Comparison of ENCODE assay signal across 2 cellular contexts in the genomic region with DNA sequence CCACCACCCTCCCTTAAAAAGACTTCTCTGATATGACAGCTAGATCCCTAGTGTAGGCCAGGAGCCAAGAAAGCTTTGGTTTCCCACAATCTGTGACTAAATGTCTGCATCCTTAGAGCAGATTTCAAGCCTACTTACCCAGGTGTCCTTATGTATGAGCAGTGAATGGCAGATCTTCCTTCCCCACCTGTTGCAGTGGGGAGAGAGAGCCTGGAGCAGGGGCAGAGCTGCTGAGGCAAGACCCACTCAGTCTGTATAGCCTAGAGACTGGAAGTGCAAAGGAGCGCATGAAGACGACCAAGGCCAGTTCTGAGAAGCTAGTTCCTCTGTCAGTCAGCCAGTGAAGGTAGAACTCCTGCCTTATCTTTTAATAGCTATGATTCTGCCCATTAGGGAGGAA.
TF ChIP-seq lines count a peak whose summit lies in the region.

No MANE protein-coding gene starts in this region.

TF ChIP-seq in GM23338, 12 proteins besides CTCF, POLR2A, EP300 and RAD21 (continued from another document):
- TF ChIP-seq, protein P1, sequence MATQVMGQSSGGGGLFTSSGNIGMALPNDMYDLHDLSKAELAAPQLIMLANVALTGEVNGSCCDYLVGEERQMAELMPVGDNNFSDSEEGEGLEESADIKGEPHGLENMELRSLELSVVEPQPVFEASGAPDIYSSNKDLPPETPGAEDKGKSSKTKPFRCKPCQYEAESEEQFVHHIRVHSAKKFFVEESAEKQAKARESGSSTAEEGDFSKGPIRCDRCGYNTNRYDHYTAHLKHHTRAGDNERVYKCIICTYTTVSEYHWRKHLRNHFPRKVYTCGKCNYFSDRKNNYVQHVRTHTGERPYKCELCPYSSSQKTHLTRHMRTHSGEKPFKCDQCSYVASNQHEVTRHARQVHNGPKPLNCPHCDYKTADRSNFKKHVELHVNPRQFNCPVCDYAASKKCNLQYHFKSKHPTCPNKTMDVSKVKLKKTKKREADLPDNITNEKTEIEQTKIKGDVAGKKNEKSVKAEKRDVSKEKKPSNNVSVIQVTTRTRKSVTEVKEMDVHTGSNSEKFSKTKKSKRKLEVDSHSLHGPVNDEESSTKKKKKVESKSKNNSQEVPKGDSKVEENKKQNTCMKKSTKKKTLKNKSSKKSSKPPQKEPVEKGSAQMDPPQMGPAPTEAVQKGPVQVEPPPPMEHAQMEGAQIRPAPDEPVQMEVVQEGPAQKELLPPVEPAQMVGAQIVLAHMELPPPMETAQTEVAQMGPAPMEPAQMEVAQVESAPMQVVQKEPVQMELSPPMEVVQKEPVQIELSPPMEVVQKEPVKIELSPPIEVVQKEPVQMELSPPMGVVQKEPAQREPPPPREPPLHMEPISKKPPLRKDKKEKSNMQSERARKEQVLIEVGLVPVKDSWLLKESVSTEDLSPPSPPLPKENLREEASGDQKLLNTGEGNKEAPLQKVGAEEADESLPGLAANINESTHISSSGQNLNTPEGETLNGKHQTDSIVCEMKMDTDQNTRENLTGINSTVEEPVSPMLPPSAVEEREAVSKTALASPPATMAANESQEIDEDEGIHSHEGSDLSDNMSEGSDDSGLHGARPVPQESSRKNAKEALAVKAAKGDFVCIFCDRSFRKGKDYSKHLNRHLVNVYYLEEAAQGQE (IDR thresholded peaks at IDR 0.05; ENCODE audit: unreplicated experiment) = no peak
- TF ChIP-seq EZH2 (IDR thresholded peaks at IDR 0.05; ENCODE audit: low read depth, unreplicated experiment) (no peak), JUNB (IDR thresholded peaks at IDR 0.05; ENCODE audit: unreplicated experiment) (no peak)
- TF ChIP-seq, protein P2, sequence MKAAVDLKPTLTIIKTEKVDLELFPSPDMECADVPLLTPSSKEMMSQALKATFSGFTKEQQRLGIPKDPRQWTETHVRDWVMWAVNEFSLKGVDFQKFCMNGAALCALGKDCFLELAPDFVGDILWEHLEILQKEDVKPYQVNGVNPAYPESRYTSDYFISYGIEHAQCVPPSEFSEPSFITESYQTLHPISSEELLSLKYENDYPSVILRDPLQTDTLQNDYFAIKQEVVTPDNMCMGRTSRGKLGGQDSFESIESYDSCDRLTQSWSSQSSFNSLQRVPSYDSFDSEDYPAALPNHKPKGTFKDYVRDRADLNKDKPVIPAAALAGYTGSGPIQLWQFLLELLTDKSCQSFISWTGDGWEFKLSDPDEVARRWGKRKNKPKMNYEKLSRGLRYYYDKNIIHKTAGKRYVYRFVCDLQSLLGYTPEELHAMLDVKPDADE (IDR thresholded peaks at IDR 0.05) = no peak
- TF ChIP-seq, protein P3, sequence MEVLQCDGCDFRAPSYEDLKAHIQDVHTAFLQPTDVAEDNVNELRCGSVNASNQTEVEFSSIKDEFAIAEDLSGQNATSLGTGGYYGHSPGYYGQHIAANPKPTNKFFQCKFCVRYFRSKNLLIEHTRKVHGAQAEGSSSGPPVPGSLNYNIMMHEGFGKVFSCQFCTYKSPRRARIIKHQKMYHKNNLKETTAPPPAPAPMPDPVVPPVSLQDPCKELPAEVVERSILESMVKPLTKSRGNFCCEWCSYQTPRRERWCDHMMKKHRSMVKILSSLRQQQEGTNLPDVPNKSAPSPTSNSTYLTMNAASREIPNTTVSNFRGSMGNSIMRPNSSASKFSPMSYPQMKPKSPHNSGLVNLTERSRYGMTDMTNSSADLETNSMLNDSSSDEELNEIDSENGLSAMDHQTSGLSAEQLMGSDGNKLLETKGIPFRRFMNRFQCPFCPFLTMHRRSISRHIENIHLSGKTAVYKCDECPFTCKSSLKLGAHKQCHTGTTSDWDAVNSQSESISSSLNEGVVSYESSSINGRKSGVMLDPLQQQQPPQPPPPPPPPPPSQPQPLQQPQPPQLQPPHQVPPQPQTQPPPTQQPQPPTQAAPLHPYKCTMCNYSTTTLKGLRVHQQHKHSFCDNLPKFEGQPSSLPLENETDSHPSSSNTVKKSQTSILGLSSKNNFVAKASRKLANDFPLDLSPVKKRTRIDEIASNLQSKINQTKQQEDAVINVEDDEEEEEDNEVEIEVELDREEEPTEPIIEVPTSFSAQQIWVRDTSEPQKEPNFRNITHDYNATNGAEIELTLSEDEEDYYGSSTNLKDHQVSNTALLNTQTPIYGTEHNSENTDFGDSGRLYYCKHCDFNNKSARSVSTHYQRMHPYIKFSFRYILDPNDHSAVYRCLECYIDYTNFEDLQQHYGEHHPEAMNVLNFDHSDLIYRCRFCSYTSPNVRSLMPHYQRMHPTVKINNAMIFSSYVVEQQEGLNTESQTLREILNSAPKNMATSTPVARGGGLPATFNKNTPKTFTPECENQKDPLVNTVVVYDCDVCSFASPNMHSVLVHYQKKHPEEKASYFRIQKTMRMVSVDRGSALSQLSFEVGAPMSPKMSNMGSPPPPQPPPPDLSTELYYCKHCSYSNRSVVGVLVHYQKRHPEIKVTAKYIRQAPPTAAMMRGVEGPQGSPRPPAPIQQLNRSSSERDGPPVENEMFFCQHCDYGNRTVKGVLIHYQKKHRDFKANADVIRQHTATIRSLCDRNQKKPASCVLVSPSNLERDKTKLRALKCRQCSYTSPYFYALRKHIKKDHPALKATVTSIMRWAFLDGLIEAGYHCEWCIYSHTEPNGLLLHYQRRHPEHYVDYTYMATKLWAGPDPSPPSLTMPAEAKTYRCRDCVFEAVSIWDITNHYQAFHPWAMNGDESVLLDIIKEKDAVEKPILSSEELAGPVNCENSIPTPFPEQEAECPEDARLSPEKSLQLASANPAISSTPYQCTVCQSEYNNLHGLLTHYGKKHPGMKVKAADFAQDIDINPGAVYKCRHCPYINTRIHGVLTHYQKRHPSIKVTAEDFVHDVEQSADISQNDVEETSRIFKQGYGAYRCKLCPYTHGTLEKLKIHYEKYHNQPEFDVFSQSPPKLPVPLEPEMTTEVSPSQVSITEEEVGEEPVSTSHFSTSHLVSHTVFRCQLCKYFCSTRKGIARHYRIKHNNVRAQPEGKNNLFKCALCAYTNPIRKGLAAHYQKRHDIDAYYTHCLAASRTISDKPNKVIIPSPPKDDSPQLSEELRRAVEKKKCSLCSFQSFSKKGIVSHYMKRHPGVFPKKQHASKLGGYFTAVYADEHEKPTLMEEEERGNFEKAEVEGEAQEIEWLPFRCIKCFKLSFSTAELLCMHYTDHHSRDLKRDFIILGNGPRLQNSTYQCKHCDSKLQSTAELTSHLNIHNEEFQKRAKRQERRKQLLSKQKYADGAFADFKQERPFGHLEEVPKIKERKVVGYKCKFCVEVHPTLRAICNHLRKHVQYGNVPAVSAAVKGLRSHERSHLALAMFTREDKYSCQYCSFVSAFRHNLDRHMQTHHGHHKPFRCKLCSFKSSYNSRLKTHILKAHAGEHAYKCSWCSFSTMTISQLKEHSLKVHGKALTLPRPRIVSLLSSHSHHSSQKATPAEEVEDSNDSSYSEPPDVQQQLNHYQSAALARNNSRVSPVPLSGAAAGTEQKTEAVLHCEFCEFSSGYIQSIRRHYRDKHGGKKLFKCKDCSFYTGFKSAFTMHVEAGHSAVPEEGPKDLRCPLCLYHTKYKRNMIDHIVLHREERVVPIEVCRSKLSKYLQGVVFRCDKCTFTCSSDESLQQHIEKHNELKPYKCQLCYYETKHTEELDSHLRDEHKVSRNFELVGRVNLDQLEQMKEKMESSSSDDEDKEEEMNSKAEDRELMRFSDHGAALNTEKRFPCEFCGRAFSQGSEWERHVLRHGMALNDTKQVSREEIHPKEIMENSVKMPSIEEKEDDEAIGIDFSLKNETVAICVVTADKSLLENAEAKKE (CRISPR knock-in tag; IDR thresholded peaks at IDR 0.05) = no peak

TF ChIP-seq in K562, 482 proteins besides CTCF, POLR2A, EP300 and RAD21 (continued from another document):
- TF ChIP-seq, protein P1 (CRISPR knock-in tag; IDR thresholded peaks at IDR 0.05; ENCODE audit: low read depth) = no peak
- TF ChIP-seq BRCA1 (IDR thresholded peaks at IDR 0.05) (no peak), BRCA1 (CRISPR knock-in tag; IDR thresholded peaks at IDR 0.05) (no peak), CBX3 (IDR thresholded peaks at IDR 0.05; ENCODE audit: borderline replicate concordance in 1 of 2, low read length in 2 of 2) (no peak)
- TF ChIP-seq, protein P4, sequence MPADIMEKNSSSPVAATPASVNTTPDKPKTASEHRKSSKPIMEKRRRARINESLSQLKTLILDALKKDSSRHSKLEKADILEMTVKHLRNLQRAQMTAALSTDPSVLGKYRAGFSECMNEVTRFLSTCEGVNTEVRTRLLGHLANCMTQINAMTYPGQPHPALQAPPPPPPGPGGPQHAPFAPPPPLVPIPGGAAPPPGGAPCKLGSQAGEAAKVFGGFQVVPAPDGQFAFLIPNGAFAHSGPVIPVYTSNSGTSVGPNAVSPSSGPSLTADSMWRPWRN (IDR thresholded peaks at IDR 0.05; ENCODE audit: low read depth) = no peak
- TF ChIP-seq, protein P5, sequence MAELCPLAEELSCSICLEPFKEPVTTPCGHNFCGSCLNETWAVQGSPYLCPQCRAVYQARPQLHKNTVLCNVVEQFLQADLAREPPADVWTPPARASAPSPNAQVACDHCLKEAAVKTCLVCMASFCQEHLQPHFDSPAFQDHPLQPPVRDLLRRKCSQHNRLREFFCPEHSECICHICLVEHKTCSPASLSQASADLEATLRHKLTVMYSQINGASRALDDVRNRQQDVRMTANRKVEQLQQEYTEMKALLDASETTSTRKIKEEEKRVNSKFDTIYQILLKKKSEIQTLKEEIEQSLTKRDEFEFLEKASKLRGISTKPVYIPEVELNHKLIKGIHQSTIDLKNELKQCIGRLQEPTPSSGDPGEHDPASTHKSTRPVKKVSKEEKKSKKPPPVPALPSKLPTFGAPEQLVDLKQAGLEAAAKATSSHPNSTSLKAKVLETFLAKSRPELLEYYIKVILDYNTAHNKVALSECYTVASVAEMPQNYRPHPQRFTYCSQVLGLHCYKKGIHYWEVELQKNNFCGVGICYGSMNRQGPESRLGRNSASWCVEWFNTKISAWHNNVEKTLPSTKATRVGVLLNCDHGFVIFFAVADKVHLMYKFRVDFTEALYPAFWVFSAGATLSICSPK (IDR thresholded peaks at IDR 0.05; ENCODE audit: borderline replicate concordance) = no peak
TF ChIP-seq in K562: peak in this region for 0.
